10 cellular contexts compared by ENCODE assay signal in genomic region chr11:104653011-104653806, GRCh38.
DNase-seq lines count a peak whose midpoint lies in the region; ATAC-seq and TF ChIP-seq lines count a peak whose summit lies in the region.
"Had no signal": no experiment of that assay in that cellular context is flagged by ENCODE, and none has a peak within 500 bp of the region (broad histone marks: within the 10 kb centered on the region; RNA-seq: fewer than 3 reads in every experiment).

No MANE protein-coding gene starts in this region.

- no peak overlapping the region for H3K27ac Mint-ChIP-seq in naive thymus-derived CD4-positive, alpha-beta T cell

- POLR2A ChIA-PET in naive thymus-derived CD4-positive, alpha-beta T cell (lab: Charles Lee), result no interaction called here

- H3K4me1 Mint-ChIP-seq in naive thymus-derived CD4-positive, alpha-beta T cell, result peaks cover 0 to 43% (median 9%) of the 10 kb centered on the region in 7 donors

- no peaks in the 10 kb centered on the region for H3K4me1 ChIP-seq in body of pancreas
- peaks cover 0 to 10% of the 10 kb centered on the region in 2 donors for H3K4me1 ChIP-seq in naive thymus-derived CD4-positive, alpha-beta T cell (ENCODE audit: control insufficient read depth in 2 of 2, insufficient read depth in 2 of 2, low read length in 2 of 2)
- H3K4me1 ChIP-seq in colonic mucosa, result no peaks in the 10 kb centered on the region

- no peak for TF ChIP-seq POLR2A in body of pancreas (IDR thresholded peaks at IDR 0.05)

- ATAC-seq in body of pancreas, result peak; percentile 55
- peak; percentile 76 for ATAC-seq in naive thymus-derived CD4-positive, alpha-beta T cell
- ATAC-seq: K562 had no signal

- CTCF ChIA-PET in naive thymus-derived CD4-positive, alpha-beta T cell (lab: Charles Lee), result interaction anchor here (0.6 kb wide), 1 partner anchor 80 kb away, joined by 5 read pairs; no protein-coding TSS in a partner anchor

- H3K27ac ChIP-seq in body of pancreas (peak overlapping the region in 1 of 4 donors; percentile 14), colonic mucosa (no peak overlapping the region)
- no peak overlapping the region for H3K27ac ChIP-seq in naive thymus-derived CD4-positive, alpha-beta T cell (ENCODE audit: low read depth, low read length)

- no peak overlapping the region for H3K9ac ChIP-seq in colonic mucosa (ENCODE audit: low read depth in 2 of 2, low read length in 2 of 2)

- H3K9me3 Mint-ChIP-seq in naive thymus-derived CD4-positive, alpha-beta T cell, result peaks cover 2 to 15% (median 7%) of the 10 kb centered on the region in 11 donors

- H3K27me3 Mint-ChIP-seq in naive thymus-derived CD4-positive, alpha-beta T cell, result no peaks in the 10 kb centered on the region

- TF ChIP-seq CTCF in body of pancreas (IDR thresholded peaks at IDR 0.05) (no peak), colonic mucosa (IDR thresholded peaks at IDR 0.05) (no peak)

- whole genome bisulfite sequencing in body of pancreas, 2 donors, result 5 to 10% methylated on average over 9 of the region's 9 CpGs

- DNase-seq in ELR (ENCODE audit: low read depth) (peak; percentile 27), MG63 (peak; percentile 1), body of pancreas (peak in 2 of 4 donors; percentile 5 to 6), NCI-H748 (lab: John Stamatoyannopoulos, UW; ENCODE audit: unreplicated experiment) (no peak), colonic mucosa (no peak), DMS79 (lab: John Stamatoyannopoulos, UW) (no peak)
- DNase-seq in naive thymus-derived CD4-positive, alpha-beta T cell, result no peak
- no peak for DNase-seq in stimulated activated CD8-positive, alpha-beta memory T cell treated with anti-CD3 and anti-CD28 coated beads, Interleukin-4, amount 100 ng/mL, for 48 hours
- DNase-seq: NCI-H526 had no signal

- no peak overlapping the region for H3K4me3 ChIP-seq in MG63
- no peak overlapping the region for H3K4me3 ChIP-seq in body of pancreas
- no peak overlapping the region for H3K4me3 ChIP-seq in naive thymus-derived CD4-positive, alpha-beta T cell (ENCODE audit: low read length)
- H3K4me3 ChIP-seq in colonic mucosa, result no peak overlapping the region
- H3K4me3 ChIP-seq: K562 had no signal

- H3K27me3 ChIP-seq in MG63, result no peaks in the 10 kb centered on the region
- H3K27me3 ChIP-seq in body of pancreas, result no peaks in the 10 kb centered on the region
- no peaks in the 10 kb centered on the region for H3K27me3 ChIP-seq in naive thymus-derived CD4-positive, alpha-beta T cell (ENCODE audit: control insufficient read depth in 2 of 2, insufficient read depth in 2 of 2, low read length in 2 of 2)
- no peaks in the 10 kb centered on the region for H3K27me3 ChIP-seq in colonic mucosa

- H3K36me3 ChIP-seq in MG63 (no peaks in the 10 kb centered on the region), body of pancreas (replicated peaks in 1 of 2; ENCODE audit: insufficient read depth in 1 of 2, low read depth in 2 of 2) (no peaks in the 10 kb centered on the region), colonic mucosa (no peaks in the 10 kb centered on the region)
- no peaks in the 10 kb centered on the region for H3K36me3 ChIP-seq in naive thymus-derived CD4-positive, alpha-beta T cell (ENCODE audit: control insufficient read depth in 2 of 3, insufficient read depth in 3 of 3, low read length in 3 of 3)

- intact Hi-C loops in body of pancreas (cut with DNase I), result no loop called here
- intact Hi-C loops in naive thymus-derived CD4-positive, alpha-beta T cell (cut with micrococcal nuclease), result loop anchor here in 1 of 2 donors (5.0 kb wide), 1 partner anchor 74 kb away; no protein-coding TSS in a partner anchor
- intact Hi-C loops in colonic mucosa (cut with DNase I), result no loop called here

- no peak overlapping the region for H3K4me3 Mint-ChIP-seq in naive thymus-derived CD4-positive, alpha-beta T cell

- peaks cover 0 to 19% (median 6%) of the 10 kb centered on the region in 5 donors for H3K36me3 Mint-ChIP-seq in naive thymus-derived CD4-positive, alpha-beta T cell

- H3K9me3 ChIP-seq in MG63 (no peaks in the 10 kb centered on the region), body of pancreas (no peaks in the 10 kb centered on the region), colonic mucosa (no peaks in the 10 kb centered on the region)
- no peaks in the 10 kb centered on the region for H3K9me3 ChIP-seq in naive thymus-derived CD4-positive, alpha-beta T cell (ENCODE audit: control insufficient read depth in 2 of 3, low read length in 3 of 3)

Comparison
In these comparisons a context has a peak if more than half of its experiments do, and no peak if none do; other contexts are left out.
1. DNase-seq: peak in ELR (single experiment) and MG63 (single experiment); none in naive thymus-derived CD4-positive, alpha-beta T cell (0 of 9), stimulated activated CD8-positive, alpha-beta memory T cell treated with anti-CD3 and anti-CD28 coated beads, Interleukin-4, amount 100 ng/mL, for 48 hours (single experiment), NCI-H748 (single experiment), colonic mucosa (single experiment) and DMS79 (single experiment).